In genomic region chr1:43227138-43227836, GRCh38 we compare ENCODE assay signal across 1 cellular context.
TF ChIP-seq lines count a peak whose summit lies in the region.

No MANE protein-coding gene starts in this region.

TF ChIP-seq in WTC11, 78 proteins besides CTCF, POLR2A, EP300 and RAD21 (continued from another document):
- TF ChIP-seq ELF4 (CRISPR knock-in tag; IDR thresholded peaks at IDR 0.05; ENCODE audit: low read depth) (no peak), SP1 (CRISPR knock-in tag; conservative IDR thresholded peaks at IDR 0.05) (no peak), SMAD3 (CRISPR knock-in tag; IDR thresholded peaks at IDR 0.05; ENCODE audit: borderline replicate concordance) (no peak), MYBL2 (CRISPR knock-in tag; IDR thresholded peaks at IDR 0.05) (no peak)
